In the genomic region with DNA sequence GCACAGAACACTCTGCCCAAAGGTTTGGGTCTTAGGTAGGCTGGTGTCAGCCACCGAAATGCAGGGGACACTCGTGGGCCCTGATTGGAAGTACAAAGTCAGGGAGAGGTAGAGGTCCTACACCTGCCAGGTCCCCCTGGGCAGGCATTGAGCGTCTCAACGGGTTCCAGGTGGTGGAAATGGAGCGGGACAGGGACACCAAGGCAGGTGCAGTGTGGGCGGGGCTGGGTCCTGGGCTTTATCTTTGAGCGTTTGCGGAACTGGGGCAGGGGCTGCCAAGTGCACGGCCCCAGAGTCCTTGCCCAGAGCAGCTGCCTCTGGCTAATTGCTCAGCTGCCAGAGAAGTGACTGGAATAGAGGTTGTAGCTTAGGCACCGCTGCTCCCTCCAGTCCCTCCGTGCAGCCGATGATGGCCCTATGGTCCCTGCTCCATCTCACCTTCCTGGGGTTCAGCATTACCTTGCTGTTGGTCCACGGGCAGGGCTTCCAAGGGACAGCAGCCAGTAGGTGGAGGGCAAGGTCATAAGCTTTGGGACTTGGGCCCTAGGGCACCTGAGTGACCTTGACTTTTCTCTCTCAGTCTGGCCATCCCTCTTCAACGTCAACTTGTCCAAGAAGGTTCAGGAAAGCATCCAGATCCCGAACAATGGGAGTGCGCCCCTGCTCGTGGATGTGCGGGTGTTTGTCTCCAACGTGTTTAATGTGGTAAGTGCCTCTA, we compare ENCODE assay signal across 1 cellular context.
TF ChIP-seq lines count a peak whose summit lies in the region.

A gene (plus strand): TSS at position 324 of the 718 bp plus-strand sequence. CDS start 83 bp downstream, at position 407.

TF ChIP-seq in IMR-90, 13 proteins besides CTCF, POLR2A, EP300 and RAD21 (continued from another document):
- TF ChIP-seq, protein P1, sequence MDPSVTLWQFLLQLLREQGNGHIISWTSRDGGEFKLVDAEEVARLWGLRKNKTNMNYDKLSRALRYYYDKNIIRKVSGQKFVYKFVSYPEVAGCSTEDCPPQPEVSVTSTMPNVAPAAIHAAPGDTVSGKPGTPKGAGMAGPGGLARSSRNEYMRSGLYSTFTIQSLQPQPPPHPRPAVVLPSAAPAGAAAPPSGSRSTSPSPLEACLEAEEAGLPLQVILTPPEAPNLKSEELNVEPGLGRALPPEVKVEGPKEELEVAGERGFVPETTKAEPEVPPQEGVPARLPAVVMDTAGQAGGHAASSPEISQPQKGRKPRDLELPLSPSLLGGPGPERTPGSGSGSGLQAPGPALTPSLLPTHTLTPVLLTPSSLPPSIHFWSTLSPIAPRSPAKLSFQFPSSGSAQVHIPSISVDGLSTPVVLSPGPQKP (IDR thresholded peaks at IDR 0.05; ENCODE audit: borderline replicate concordance, low read depth, low read length), result no peak
- TF ChIP-seq SMC3 (IDR thresholded peaks at IDR 0.05; ENCODE audit: low read depth, low read length) (no peak), CHD1 (IDR thresholded peaks at IDR 0.05; ENCODE audit: low read depth, low read length) (no peak), RCOR1 (IDR thresholded peaks at IDR 0.05; ENCODE audit: insufficient replicate concordance, low read length) (no peak)
- TF ChIP-seq, protein P2, sequence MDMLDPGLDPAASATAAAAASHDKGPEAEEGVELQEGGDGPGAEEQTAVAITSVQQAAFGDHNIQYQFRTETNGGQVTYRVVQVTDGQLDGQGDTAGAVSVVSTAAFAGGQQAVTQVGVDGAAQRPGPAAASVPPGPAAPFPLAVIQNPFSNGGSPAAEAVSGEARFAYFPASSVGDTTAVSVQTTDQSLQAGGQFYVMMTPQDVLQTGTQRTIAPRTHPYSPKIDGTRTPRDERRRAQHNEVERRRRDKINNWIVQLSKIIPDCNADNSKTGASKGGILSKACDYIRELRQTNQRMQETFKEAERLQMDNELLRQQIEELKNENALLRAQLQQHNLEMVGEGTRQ (IDR thresholded peaks at IDR 0.05; ENCODE audit: low read depth, low read length), result no peak
